ENCODE assay signal across 1 cellular context in genomic region chr3:177674186-177674585, GRCh38.
TF ChIP-seq lines count a peak whose summit lies in the region.

No MANE protein-coding gene starts in this region.

TF ChIP-seq in GM23338, 12 proteins besides CTCF, POLR2A, EP300 and RAD21 (continued from another document):
- TF ChIP-seq ZNF462 (CRISPR knock-in tag; IDR thresholded peaks at IDR 0.05): no peak
- TF ChIP-seq ZNF331 (CRISPR knock-in tag; IDR thresholded peaks at IDR 0.05; ENCODE audit: low read depth): no peak
- no peak for TF ChIP-seq CREB1 (CRISPR knock-in tag; IDR thresholded peaks at IDR 0.05; ENCODE audit: low read depth)
- TF ChIP-seq EZH2 (IDR thresholded peaks at IDR 0.05; ENCODE audit: low read depth, unreplicated experiment): no peak
- no peak for TF ChIP-seq NANOG (IDR thresholded peaks at IDR 0.05; ENCODE audit: borderline replicate concordance)
- no peak for TF ChIP-seq JUNB (IDR thresholded peaks at IDR 0.05; ENCODE audit: unreplicated experiment)
- no peak for TF ChIP-seq ETS1 (IDR thresholded peaks at IDR 0.05)
- TF ChIP-seq POLR2AphosphoS5 (IDR thresholded peaks at IDR 0.05; ENCODE audit: low read depth): no peak
- TF ChIP-seq REST (IDR thresholded peaks at IDR 0.05; ENCODE audit: unreplicated experiment): no peak
